In the genomic region with DNA sequence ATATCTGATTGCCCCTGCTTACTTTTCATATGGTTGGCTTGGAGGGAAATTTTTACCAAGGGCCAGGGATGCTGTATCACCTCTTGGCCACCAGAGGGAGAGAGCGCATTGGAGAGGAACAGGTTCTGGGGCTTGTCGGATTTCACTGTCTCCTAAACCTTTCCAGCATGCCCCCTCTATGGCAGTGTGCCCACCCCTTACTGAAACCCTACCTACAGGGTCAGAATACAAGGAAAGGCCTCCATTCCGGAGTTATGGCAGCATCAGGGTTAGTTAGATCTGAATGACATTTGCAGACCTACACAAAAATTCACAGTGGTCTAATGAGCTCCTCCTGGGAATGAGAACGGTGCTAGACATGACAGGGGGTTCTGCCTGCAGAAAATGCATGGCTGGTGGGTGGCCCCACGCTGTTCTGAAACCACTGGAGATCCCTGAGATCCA, we compare ENCODE assay signal across 8 cellular contexts. TPM values are rescaled to one million over a fixed set of nuclear protein-coding genes. Genes with fewer than 3 reads are reported as not detected.
DNase-seq lines count a peak whose midpoint lies in the region; ATAC-seq lines count a peak whose summit lies in the region.

No MANE protein-coding gene starts in this region.

- no peak overlapping the region for H3K9ac ChIP-seq in GM23248

- in situ Hi-C loops in GM23248 (cut with MboI): no loop called here

- no peak overlapping the region for H3K27ac ChIP-seq in GM23248

- H3K27me3 ChIP-seq in GM23248 (replicated peaks; ENCODE audit: insufficient read depth): peaks cover 14% of the 10 kb centered on the region; the same call in 1 of the 2 replicates

- no peaks in the 10 kb centered on the region for H3K9me2 ChIP-seq in GM23248 (ENCODE audit: insufficient read depth)

- H4K20me1 ChIP-seq in GM23248 (ENCODE audit: insufficient read depth): no peaks in the 10 kb centered on the region

- no peak overlapping the region for H3K4me2 ChIP-seq in GM23248 (ENCODE audit: unreplicated experiment)

- H2AFZ ChIP-seq in GM23248: no peak overlapping the region

- no peaks in the 10 kb centered on the region for H3K9me3 ChIP-seq in GM23248 (ENCODE audit: low read depth)

- DNase-seq in DMS53 treated with DMSO at 0.1 percent for 48 hours (lab: John Stamatoyannopoulos, UW; ENCODE audit: unreplicated experiment): peak; percentile 55
- DNase-seq in GM23248: peak; percentile 68
- DNase-seq in NCI-H1092 (lab: John Stamatoyannopoulos, UW): peak; percentile 40
- peak; percentile 8 for DNase-seq in T-helper 9 cell
- peak; percentile 39 for DNase-seq in cerebellar cortex (ENCODE audit: low spot score)
- peak; percentile 44 to 50 for DNase-seq in lung microvascular endothelial cell (ENCODE audit: low read depth in 2 of 2)
- DNase-seq in stimulated activated CD8-positive, alpha-beta memory T cell treated with anti-CD3 and anti-CD28 coated beads, Interleukin-7, amount 100 ng/mL, for 4 hours (ENCODE audit: low read depth in 2 of 2): peak; percentile 1 to 5

- peaks cover 9% of the 10 kb centered on the region for H3F3A ChIP-seq in GM23248 (ENCODE audit: insufficient read depth)

- H3K4me3 ChIP-seq in GM23248: no peak overlapping the region

- 0 to 1% methylated on average over 5 of the region's 5 CpGs for WGBS in GM23248 (ENCODE audit: low coverage in 1 of 2, low lambda C conversion rate in 2 of 2, missing lambda C conversion rate in 2 of 2), 2 experiments

- no peaks in the 10 kb centered on the region for H3K79me2 ChIP-seq in GM23248 (ENCODE audit: insufficient read depth)

- no peak for ATAC-seq in GM18517 (IDR thresholded peaks at IDR 0.05; ENCODE audit: unreplicated experiment)

- peaks cover 24% of the 10 kb centered on the region for H3K4me1 ChIP-seq in GM23248 (ENCODE audit: insufficient read depth)

- H3K36me3 ChIP-seq in GM23248 (ENCODE audit: low read depth): no peaks in the 10 kb centered on the region

RNA-seq across cellular contexts. Expression of gene SLC14A2, which starts 5.8 kb away (rescaled TPM):
- 0.13 and 0.43 TPM in 2 replicates for total RNA-seq in GM23248 (2014; rRNA removed; shearing (Covaris generic))
- 0.18 TPM in 1 of 2 replicates, not detected in the other for polyA plus RNA-seq in GM23248 (2016; fragmentation: Nextera tagmentation; extraction: Ambion mirVana)
- not detected in 2 replicates for total RNA-seq in lung microvascular endothelial cell

Comparison
In these comparisons a context has a peak if more than half of its experiments do, and no peak if none do; other contexts are left out.
1. DNase-seq: peak in every context shown above with its lines; median percentile 68 in GM23248; 55 in DMS53 treated with DMSO at 0.1 percent for 48 hours; 47 in lung microvascular endothelial cell; 40 in NCI-H1092; 39 in cerebellar cortex; 8 in T-helper 9 cell; 3 in stimulated activated CD8-positive, alpha-beta memory T cell treated with anti-CD3 and anti-CD28 coated beads, Interleukin-7, amount 100 ng/mL, for 4 hours.